8 cellular contexts compared by ENCODE assay signal in the genomic region with DNA sequence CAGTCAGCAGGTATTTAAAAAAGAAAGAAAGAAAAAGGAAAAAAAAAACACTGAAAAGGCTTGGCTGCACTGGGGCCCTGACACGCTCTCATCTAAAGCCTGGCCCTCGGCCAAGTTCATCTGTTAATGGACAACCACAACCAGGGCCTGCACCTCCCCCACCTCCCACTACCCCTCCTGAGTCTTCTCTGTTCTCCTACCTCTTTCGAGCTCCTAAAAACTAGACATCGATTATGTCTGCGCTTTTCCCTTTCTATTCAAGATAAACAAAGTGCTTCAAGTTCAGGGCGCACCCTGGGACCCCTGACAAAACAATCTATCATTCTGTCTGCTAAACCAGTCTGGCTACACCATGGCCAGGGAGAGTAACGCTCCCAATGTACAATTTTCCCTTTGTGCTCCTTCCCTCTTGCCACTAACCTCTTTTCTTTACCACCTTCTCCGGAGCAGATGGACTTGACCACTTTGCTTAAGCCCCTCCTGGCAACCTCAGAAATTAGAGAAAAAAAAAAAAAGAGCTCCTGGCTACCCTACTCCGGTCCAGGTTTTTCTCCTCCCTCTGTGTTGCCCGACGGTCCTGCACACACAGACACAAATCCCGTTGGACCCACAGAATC. TPM values are rescaled to one million over a fixed set of nuclear protein-coding genes. Genes with fewer than 3 reads are reported as not detected.
DNase-seq lines count a peak whose midpoint lies in the region; ATAC-seq and TF ChIP-seq lines count a peak whose summit lies in the region.

No MANE protein-coding gene starts in this region.

- H3K9ac ChIP-seq in mucosa of stomach (ENCODE audit: low read length) = peak overlapping the region; percentile 3

- no peaks in the 10 kb centered on the region for H3K27me3 ChIP-seq in adrenal gland
- H3K27me3 ChIP-seq in mucosa of stomach (ENCODE audit: control insufficient read depth, insufficient read depth, low read length) = no peaks in the 10 kb centered on the region

- no peaks in the 10 kb centered on the region for H3K36me3 ChIP-seq in adrenal gland (replicated peaks in 1 of 2)
- H3K36me3 ChIP-seq in mucosa of stomach (ENCODE audit: control insufficient read depth, insufficient read depth, low read length) = no peaks in the 10 kb centered on the region

- peak overlapping the region; percentile 53; the same call in 1 of the 2 replicates for H3K4me3 ChIP-seq in GM08714 (ENCODE audit: low read length)
- no peak overlapping the region for H3K4me3 ChIP-seq in adrenal gland
- H3K4me3 ChIP-seq in mucosa of stomach (ENCODE audit: low read length) = no peak overlapping the region

- WGBS in adrenal gland, 4 donors = 30 to 37% (median 30%) methylated on average over 12 of the region's 12 CpGs

- TF ChIP-seq POLR2A in adrenal gland (IDR thresholded peaks at IDR 0.05) = no peak

- TF ChIP-seq CTCF in adrenal gland (IDR thresholded peaks at IDR 0.05) = no peak

- H3K9me3 ChIP-seq in adrenal gland (replicated peaks in 1 of 3) (no peaks in the 10 kb centered on the region), mucosa of stomach (ENCODE audit: control insufficient read depth, low read length) (no peaks in the 10 kb centered on the region)

- ATAC-seq in HG02798 (IDR thresholded peaks at IDR 0.05; ENCODE audit: poor library complexity, unreplicated experiment) = peak; percentile 60

- peak; percentile 38 for DNase-seq in NCI-H1417 treated with DMSO at 0.1 percent for 48 hours (lab: John Stamatoyannopoulos, UW)
- DNase-seq in adrenal gland = peak in 6 of 7 donors; percentile 51 to 71 (median 62)
- DNase-seq in activated CD4-positive, CD25-positive, alpha-beta regulatory T cell treated with anti-CD3 and anti-CD28 coated beads, Interleukin-2, amount 50 U/mL, for 72 hours = no peak
- DNase-seq in AG08396 (ENCODE audit: low spot score) = no peak
- no peak for DNase-seq in activated CD4-positive, alpha-beta T cell treated with anti-CD3 and anti-CD28 coated beads, Interleukin-2, amount 50 U/mL, for 4 hours

- H3K4me1 ChIP-seq in adrenal gland (replicated peaks in 1 of 2) = peaks cover 0 to 10% of the 10 kb centered on the region in 2 donors
- peaks cover 36% of the 10 kb centered on the region for H3K4me1 ChIP-seq in mucosa of stomach (ENCODE audit: control insufficient read depth, insufficient read depth, low read length)

- H3K27ac ChIP-seq in adrenal gland = no peak overlapping the region

- intact Hi-C loops in adrenal gland (cut with DNase I) = no loop called here

RNA-seq across cellular contexts. Expression of a gene that starts 22.7 kb away (rescaled TPM):
- total RNA-seq in adrenal gland = 10 to 100 TPM in 1 of 8 donors, 1 to 10 TPM in 7; 2.9 to 16.7 (median 4.1) TPM
- 1 to 10 TPM; 3.9 to 7.6 (median 6.2) TPM for polyA plus RNA-seq in adrenal gland

Comparison
In these comparisons a context has a peak if more than half of its experiments do, and no peak if none do; other contexts are left out.
1. DNase-seq: peak in NCI-H1417 treated with DMSO at 0.1 percent for 48 hours (single experiment) and adrenal gland (6 of 7); none in activated CD4-positive, CD25-positive, alpha-beta regulatory T cell treated with anti-CD3 and anti-CD28 coated beads, Interleukin-2, amount 50 U/mL, for 72 hours (single experiment), AG08396 (single experiment) and activated CD4-positive, alpha-beta T cell treated with anti-CD3 and anti-CD28 coated beads, Interleukin-2, amount 50 U/mL, for 4 hours (0 of 2).